ENCODE assay signal across 2 cellular contexts in genomic region chr16:22546630-22547029, GRCh38.
TF ChIP-seq lines count a peak whose summit lies in the region.

No MANE protein-coding gene starts in this region.

TF ChIP-seq in A549, 52 proteins besides CTCF, POLR2A, EP300 and RAD21:
- peak; percentile 53; the same call in 1 of the 2 replicates for TF ChIP-seq USF2 (IDR thresholded peaks at IDR 0.05)

TF ChIP-seq in K562, 482 proteins besides CTCF, POLR2A, EP300 and RAD21 (continued from another document):
- TF ChIP-seq CBFA2T2 (conservative IDR thresholded peaks at IDR 0.05) (0 out of 2 replicates have a peak, but pooled peaks have one; percentile 8), USF2 (CRISPR knock-in tag; IDR thresholded peaks at IDR 0.05) (peak; percentile 76), USF1 (CRISPR knock-in tag; IDR thresholded peaks at IDR 0.05) (peak; percentile 70), PKNOX1 (IDR thresholded peaks at IDR 0.05) (peak; percentile 30; the same call in 1 of the 2 replicates)
TF ChIP-seq in K562: peak in this region for 6; not testable (repeated sequence) for 476.
